Comparison of ENCODE assay signal across 2 cellular contexts in genomic region chr1:159421821-159422220, GRCh38.
TF ChIP-seq lines count a peak whose summit lies in the region.

No MANE protein-coding gene starts in this region.

TF ChIP-seq in IMR-90, 13 proteins besides CTCF, POLR2A, EP300 and RAD21:
- no peak for TF ChIP-seq RCOR1 (IDR thresholded peaks at IDR 0.05; ENCODE audit: insufficient replicate concordance, low read length)
- TF ChIP-seq MAZ (IDR thresholded peaks at IDR 0.05; ENCODE audit: borderline replicate concordance, low read depth, low read length): no peak
- TF ChIP-seq RFX5 (IDR thresholded peaks at IDR 0.05; ENCODE audit: low read depth, low read length): no peak
- no peak for TF ChIP-seq FOS (IDR thresholded peaks at IDR 0.05; ENCODE audit: low read depth, low read length)
- no peak for TF ChIP-seq MAFK (IDR thresholded peaks at IDR 0.05; ENCODE audit: low read depth, low read length)

TF ChIP-seq in GM12878, 131 proteins besides CTCF, POLR2A, EP300 and RAD21:
- TF ChIP-seq SMC3 (IDR thresholded peaks at IDR 0.05; ENCODE audit: borderline replicate concordance, low read length): peak; percentile 4; the same call in 1 of the 2 replicates
- no peak for TF ChIP-seq NKRF (conservative IDR thresholded peaks at IDR 0.05)
